ENCODE assay signal across 26 cellular contexts in genomic region chr7:132636581-132636980, GRCh38.
"Had no signal": no experiment of that assay in that cellular context is flagged by ENCODE, and none has a peak within 500 bp of the region (broad histone marks: within the 10 kb centered on the region; RNA-seq: fewer than 3 reads in every experiment).

No MANE protein-coding gene starts in this region.

- DNase-seq: activated B cell treated with CpG ODN at 0.5 μM for 24 hours; activated CD4-positive, alpha-beta T cell treated with anti-CD3 and anti-CD28 coated beads for 48 hours; activated CD4-positive, alpha-beta T cell treated with anti-CD3 and anti-CD28 coated beads, Interleukin-2, amount 50 U/mL, for 1 hour; activated CD4-positive, alpha-beta T cell treated with anti-CD3 and anti-CD28 coated beads, Interleukin-2, amount 50 U/mL, for 48 hours; activated CD8-positive, alpha-beta memory T cell treated with anti-CD3 and anti-CD28 coated beads for 24 hours; activated CD8-positive, alpha-beta T cell treated with anti-CD3 and anti-CD28 coated beads for 36 hours; activated effector memory CD4-positive, alpha-beta T cell treated with Interleukin-2 at 50 U/mL for 16 hours; activated gamma-delta T cell treated with Interleukin-2 at 50 U/mL for 16 hours; activated naive CD4-positive, alpha-beta T cell treated with anti-CD3 and anti-CD28 coated beads, Interleukin-2, amount 50 U/mL, for 16 hours; activated naive CD4-positive, alpha-beta T cell treated with Interleukin-2 at 50 U/mL for 16 hours; activated T-cell treated with anti-CD3 and anti-CD28 coated beads, Interleukin-2, amount 50 U/mL, for 4 hours; amniotic stem cell; anterior cingulate cortex; body of pancreas; caudate nucleus; cortex of kidney; dermis blood vessel endothelial cell; effector CD4-positive, alpha-beta T cell; esophagus squamous epithelium; head of caudate nucleus; hippocampal formation; T1000; WERI-Rb-1 had no signal

- H3K27ac ChIP-seq: body of pancreas, epithelial cell of prostate, esophagus squamous epithelium, WERI-Rb-1 had no signal

- ATAC-seq: activated CD4-positive, CD25-positive, alpha-beta regulatory T cell treated with anti-CD3 and anti-CD28 coated beads, Interleukin-2, amount 50 U/mL, for 24 hours; activated CD8-positive, alpha-beta T cell treated with anti-CD3 and anti-CD28 coated beads for 36 hours; activated T-cell treated with anti-CD3 and anti-CD28 coated beads, Interleukin-2, amount 50 U/mL, for 4 hours; activated T-helper 17 cell treated with anti-CD3 and anti-CD28 coated beads, Interleukin-2, amount 50 U/mL, for 72 hours; body of pancreas had no signal

- H3K9me3 ChIP-seq: body of pancreas, esophagus squamous epithelium had no signal

- H3K4me1 ChIP-seq: body of pancreas, esophagus squamous epithelium had no signal

- H3K4me3 ChIP-seq: body of pancreas, esophagus squamous epithelium had no signal

- H3K36me3 ChIP-seq: esophagus squamous epithelium, WERI-Rb-1 had no signal

- H3K27me3 ChIP-seq: body of pancreas, esophagus squamous epithelium had no signal
